ENCODE assay signal across 17 cellular contexts in the genomic region with DNA sequence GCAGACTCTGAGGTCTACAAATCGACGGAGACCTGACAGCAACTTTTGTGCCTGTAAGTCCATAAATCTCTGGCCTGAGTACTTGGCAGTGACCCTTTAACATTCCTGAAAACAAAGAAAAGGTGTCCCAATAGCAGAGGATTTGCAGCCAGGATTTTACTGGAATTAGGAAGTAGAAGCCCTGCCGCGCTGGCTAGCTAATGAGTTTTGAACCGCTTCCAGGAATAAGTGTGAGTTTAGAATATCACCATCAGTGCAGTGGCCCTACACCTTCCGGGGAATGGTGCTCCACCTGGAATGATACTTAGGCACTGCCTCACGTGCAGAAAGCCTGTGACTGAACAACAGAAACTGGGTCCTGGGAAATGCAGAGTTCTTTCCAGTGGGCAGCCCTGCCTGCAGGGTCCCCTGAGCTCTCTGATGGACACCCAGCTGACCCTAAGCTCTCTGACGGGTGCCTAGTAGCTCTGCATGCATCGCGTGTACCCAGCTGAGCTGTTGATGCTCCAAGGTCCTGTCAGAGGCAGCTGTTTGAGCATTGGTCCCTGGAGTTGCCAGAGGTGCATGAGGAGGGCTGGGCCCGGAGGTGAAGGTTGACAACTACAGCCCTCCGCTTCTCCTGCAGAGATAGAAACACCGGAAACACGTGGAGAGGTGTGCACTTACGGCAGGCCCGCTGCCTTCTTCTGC.
"Had no signal": no experiment of that assay in that cellular context is flagged by ENCODE, and none has a peak within 500 bp of the region (broad histone marks: within the 10 kb centered on the region; RNA-seq: fewer than 3 reads in every experiment).

No MANE protein-coding gene starts in this region.

- DNase-seq: activated CD8-positive, alpha-beta T cell treated with anti-CD3 and anti-CD28 coated beads for 36 hours; activated gamma-delta T cell treated with Interleukin-2 at 50 U/mL for 16 hours; activated T-cell treated with anti-CD3 and anti-CD28 coated beads, Interleukin-2, amount 50 U/mL, for 4 hours; amniotic stem cell; cortex of kidney; effector CD8-positive, alpha-beta T cell; gastrocnemius medialis; heart left ventricle; naive thymus-derived CD4-positive, alpha-beta T cell; ovary; trophoblast cell had no signal

- H3K27me3 Mint-ChIP-seq: activated CD8-positive, alpha-beta T cell treated with anti-CD3 and anti-CD28 coated beads for 36 hours; activated naive CD8-positive, alpha-beta T cell; memory B cell; naive thymus-derived CD4-positive, alpha-beta T cell; stimulated activated memory B cell treated with anti-CD40 and anti-IgM and Interleukin-4, amounts not matched to agents 10 μg/mL and 1 μg/mL and 100 μg/mL, for 72 hours had no signal

- ATAC-seq: activated CD8-positive, alpha-beta T cell treated with anti-CD3 and anti-CD28 coated beads for 36 hours; activated T-cell treated with anti-CD3 and anti-CD28 coated beads, Interleukin-2, amount 50 U/mL, for 4 hours; gastrocnemius medialis; SK-N-SH treated with all-trans-retinoic acid at 6 μM for 48 hours; stimulated activated memory B cell treated with anti-CD40 and anti-IgM and Interleukin-4, amounts not matched to agents 10 μg/mL and 1 μg/mL and 100 μg/mL, for 72 hours had no signal

- H3K27me3 ChIP-seq: gastrocnemius medialis, heart left ventricle, ovary had no signal

- H3K4me3 Mint-ChIP-seq: activated CD8-positive, alpha-beta T cell treated with anti-CD3 and anti-CD28 coated beads for 36 hours; activated naive CD8-positive, alpha-beta T cell; activated T-cell treated with anti-CD3 and anti-CD28 coated beads, Interleukin-2, amount 50 U/mL, for 4 hours; brain; memory B cell; naive thymus-derived CD4-positive, alpha-beta T cell; stimulated activated memory B cell treated with anti-CD40 and anti-IgM and Interleukin-4, amounts not matched to agents 10 μg/mL and 1 μg/mL and 100 μg/mL, for 72 hours had no signal

- H3K4me3 ChIP-seq: gastrocnemius medialis, heart left ventricle, mucosa of descending colon, ovary had no signal

- H3K36me3 Mint-ChIP-seq: brain had no signal

- H3K9me3 ChIP-seq: gastrocnemius medialis, heart left ventricle, mucosa of descending colon, ovary had no signal

- H3K9me3 Mint-ChIP-seq: activated CD8-positive, alpha-beta T cell treated with anti-CD3 and anti-CD28 coated beads for 36 hours; activated T-cell treated with anti-CD3 and anti-CD28 coated beads, Interleukin-2, amount 50 U/mL, for 4 hours; brain; memory B cell; naive thymus-derived CD4-positive, alpha-beta T cell; stimulated activated memory B cell treated with anti-CD40 and anti-IgM and Interleukin-4, amounts not matched to agents 10 μg/mL and 1 μg/mL and 100 μg/mL, for 72 hours had no signal

- H3K27ac ChIP-seq: gastrocnemius medialis, heart left ventricle, ovary had no signal

- H3K27ac Mint-ChIP-seq: activated CD8-positive, alpha-beta T cell treated with anti-CD3 and anti-CD28 coated beads for 36 hours; activated naive CD8-positive, alpha-beta T cell; brain; memory B cell; naive thymus-derived CD4-positive, alpha-beta T cell; stimulated activated memory B cell treated with anti-CD40 and anti-IgM and Interleukin-4, amounts not matched to agents 10 μg/mL and 1 μg/mL and 100 μg/mL, for 72 hours had no signal

- H3K36me3 ChIP-seq: gastrocnemius medialis, heart left ventricle, ovary had no signal
